8 cellular contexts compared by ENCODE assay signal in the genomic region with DNA sequence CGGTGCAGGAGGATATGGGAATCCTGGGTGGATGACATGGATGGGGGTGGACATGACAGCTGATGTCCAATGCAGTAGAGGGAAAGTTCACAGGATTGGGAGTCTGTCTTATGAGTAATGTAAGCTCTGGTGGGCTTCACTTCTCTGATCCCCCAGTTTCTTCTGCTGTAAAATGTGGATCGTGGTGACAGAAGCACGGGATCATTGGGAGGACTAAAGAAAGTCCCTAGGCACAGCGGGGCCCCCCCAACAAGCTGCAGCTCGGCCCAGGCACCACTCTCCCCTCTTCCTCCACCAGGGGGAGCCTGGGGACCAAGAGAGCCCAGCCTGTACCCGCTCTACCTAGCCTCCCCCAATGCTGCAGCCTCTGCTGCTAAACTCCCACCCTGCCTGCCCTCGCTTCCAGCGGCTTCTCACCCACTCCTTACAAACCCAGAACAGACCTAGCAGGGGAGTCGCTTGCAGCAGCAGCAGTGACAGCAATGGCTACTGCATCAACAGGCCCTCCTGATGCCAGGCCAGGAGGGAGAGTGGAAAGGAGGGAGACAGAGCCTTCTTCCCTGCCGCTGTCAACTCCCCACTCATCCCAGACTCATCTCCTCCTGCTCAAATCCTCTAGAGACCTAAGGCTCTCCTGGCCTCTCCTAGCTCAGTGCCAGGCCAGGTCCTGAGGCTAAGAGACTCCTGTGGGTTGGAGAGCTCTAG. TPM values are rescaled to one million over a fixed set of nuclear protein-coding genes. Genes with fewer than 3 reads are reported as not detected.
DNase-seq lines count a peak whose midpoint lies in the region; ATAC-seq and TF ChIP-seq lines count a peak whose summit lies in the region.

No MANE protein-coding gene starts in this region.

- TF ChIP-seq CTCF in Panc1 (IDR thresholded peaks at IDR 0.05) (peak; percentile 91), fibroblast of the aortic adventitia (IDR thresholded peaks at IDR 0.05; ENCODE audit: insufficient read depth, low read length) (peak; percentile 94), thoracic aorta (IDR thresholded peaks at IDR 0.05) (peak; percentile 75)

- H3K36me3 Mint-ChIP-seq in activated T-helper 2 cell treated with anti-CD3 and anti-CD28 coated beads, Interferon-gamma antibody, Interleukin-2, Interleukin-4, amounts not matched to agents 10 μg/mL and 5 μg/mL and 100 μg/mL, durations not matched to agents 14 hours and 24 hours and 36 hours (ENCODE audit: low read depth), result no peaks in the 10 kb centered on the region

- peaks cover 15% of the 10 kb centered on the region for H3K4me1 Mint-ChIP-seq in activated T-helper 2 cell treated with anti-CD3 and anti-CD28 coated beads, Interferon-gamma antibody, Interleukin-2, Interleukin-4, amounts not matched to agents 10 μg/mL and 5 μg/mL and 100 μg/mL, durations not matched to agents 14 hours and 24 hours and 36 hours (ENCODE audit: low read depth)

- H3K4me3 ChIP-seq in Panc1 (ENCODE audit: low read depth in 2 of 2, low read length in 2 of 2) (no peak overlapping the region), fibroblast of the aortic adventitia (ENCODE audit: low read depth, low read length) (no peak overlapping the region), thoracic aorta (no peak overlapping the region)

- in situ Hi-C loops in Panc1 (cut with HindIII; ENCODE audit: low pct_unique_long_range_greater_than_20kb, low sequenced_read_pairs), result no loop called here

- intact Hi-C loops in Panc1 (cut with micrococcal nuclease; ENCODE audit: unreplicated experiment), result loop anchor here (2.0 kb wide), 1 partner anchor 117 kb away; the partner anchor contains the start of gene HSD17B10
- intact Hi-C loops in activated T-helper 2 cell treated with anti-CD3 and anti-CD28 coated beads, Interferon-gamma antibody, Interleukin-2, Interleukin-4, amounts not matched to agents 10 μg/mL and 5 μg/mL and 100 μg/mL, durations not matched to agents 14 hours and 24 hours and 36 hours (cut with micrococcal nuclease), result loop anchor here (1.0 to 10.0 kb wide), 3 partner anchors 57 to 165 kb away; no protein-coding TSS in a partner anchor

- H3K27ac ChIP-seq in Panc1 (ENCODE audit: low read length), result no peak overlapping the region
- no peak overlapping the region for H3K27ac ChIP-seq in thoracic aorta

- H3K27ac Mint-ChIP-seq in activated T-helper 2 cell treated with anti-CD3 and anti-CD28 coated beads, Interferon-gamma antibody, Interleukin-2, Interleukin-4, amounts not matched to agents 10 μg/mL and 5 μg/mL and 100 μg/mL, durations not matched to agents 14 hours and 24 hours and 36 hours, result no peak overlapping the region

- peak; percentile 9 for DNase-seq in NK-92 treated with Interleukin-12 subunit alpha and Interleukin-12 subunit beta, amount 100 ng/mL, for 24 hours (lab: John Stamatoyannopoulos, UW)
- DNase-seq in NK-92 (lab: John Stamatoyannopoulos, UW; ENCODE audit: unreplicated experiment) (no peak), Panc1 (ENCODE audit: low read depth, low spot score) (no peak), fibroblast of the aortic adventitia (ENCODE audit: low read depth) (peak; percentile 57), occipital lobe (lab: John Stamatoyannopoulos, UW) (peak; percentile 49), thoracic aorta (ENCODE audit: low spot score) (peak; percentile 9)
- peak; percentile 37 for DNase-seq in activated T-helper 2 cell treated with anti-CD3 and anti-CD28 coated beads, Interferon-gamma antibody, Interleukin-2, Interleukin-4, amounts not matched to agents 10 μg/mL and 5 μg/mL and 100 μg/mL, durations not matched to agents 14 hours and 24 hours and 36 hours (ENCODE audit: low spot score)

- H3K27me3 ChIP-seq in Panc1 (ENCODE audit: control insufficient read depth, insufficient read depth, low read length) (no peaks in the 10 kb centered on the region; the same call in none of the 2 replicates), thoracic aorta (replicated peaks; ENCODE audit: insufficient read depth) (no peaks in the 10 kb centered on the region)

- POLR2A ChIA-PET in Panc1 (lab: Charles Lee), result no interaction called here

- H3K4me1 ChIP-seq in Panc1 (ENCODE audit: control insufficient read depth, insufficient read depth, low read length), result peaks cover 4% of the 10 kb centered on the region
- peaks cover 0 to 17% of the 10 kb centered on the region in 2 donors for H3K4me1 ChIP-seq in thoracic aorta (ENCODE audit: control insufficient read depth in 1 of 2, low read depth in 2 of 2)

- H3K9me3 ChIP-seq in Panc1 (ENCODE audit: control insufficient read depth, insufficient read depth, low read depth, low read length) (no peaks in the 10 kb centered on the region), thoracic aorta (no peaks in the 10 kb centered on the region)

- peak; percentile 83 for ATAC-seq in HG03342 (IDR thresholded peaks at IDR 0.05; ENCODE audit: unreplicated experiment)
- peak; percentile 71 for ATAC-seq in Panc1
- ATAC-seq in thoracic aorta (ENCODE audit: insufficient number of reproducible peaks, low FRiP score, low read depth), result no peak

- CTCF ChIA-PET in Panc1 (lab: Charles Lee), result interaction anchor here (0.6 to 1.4 kb wide), 3 partner anchors 50 to 128 kb away, joined by 3 to 5 read pairs (median 4); no protein-coding TSS in a partner anchor

- peaks cover 37% of the 10 kb centered on the region for H3K27me3 Mint-ChIP-seq in activated T-helper 2 cell treated with anti-CD3 and anti-CD28 coated beads, Interferon-gamma antibody, Interleukin-2, Interleukin-4, amounts not matched to agents 10 μg/mL and 5 μg/mL and 100 μg/mL, durations not matched to agents 14 hours and 24 hours and 36 hours (ENCODE audit: low read depth)

- no peak overlapping the region for H3K4me3 Mint-ChIP-seq in activated T-helper 2 cell treated with anti-CD3 and anti-CD28 coated beads, Interferon-gamma antibody, Interleukin-2, Interleukin-4, amounts not matched to agents 10 μg/mL and 5 μg/mL and 100 μg/mL, durations not matched to agents 14 hours and 24 hours and 36 hours (ENCODE audit: low read depth)

- BruUV-seq in Panc1 (replicated peaks; lab: Mats Ljungman, UMichigan), result no TSS peak

- no peaks in the 10 kb centered on the region for H3K36me3 ChIP-seq in Panc1 (ENCODE audit: control insufficient read depth, insufficient read depth, low read length)
- H3K36me3 ChIP-seq in thoracic aorta, result no peaks in the 10 kb centered on the region

- H3K9me3 Mint-ChIP-seq in activated T-helper 2 cell treated with anti-CD3 and anti-CD28 coated beads, Interferon-gamma antibody, Interleukin-2, Interleukin-4, amounts not matched to agents 10 μg/mL and 5 μg/mL and 100 μg/mL, durations not matched to agents 14 hours and 24 hours and 36 hours, result no peaks in the 10 kb centered on the region

RNA-seq across cellular contexts. Expression of gene IQSEC2, which starts 36.1 kb away (rescaled TPM):
- total RNA-seq in Panc1 (2021; ENCODE audit: unreplicated experiment) (38.8 TPM), fibroblast of the aortic adventitia (ENCODE audit: low replicate concordance) (3.6 and 5.6 TPM in 2 replicates), occipital lobe (8.6 TPM), thoracic aorta (10 to 100 TPM; 12.2 to 21.1 TPM)
- 50.7 TPM for polyA plus RNA-seq in Panc1 (2012; ENCODE audit: insufficient read length)
- 0.14 and 0.21 TPM in 2 replicates for total RNA-seq in activated T-helper 2 cell treated with anti-CD3 and anti-CD28 coated beads, Interferon-gamma antibody, Interleukin-2, Interleukin-4, amounts not matched to agents 10 μg/mL and 5 μg/mL and 100 μg/mL, durations not matched to agents 14 hours and 24 hours and 36 hours

Comparison
In these comparisons a context has a peak if more than half of its experiments do, and no peak if none do; other contexts are left out.
1. DNase-seq: peak in NK-92 treated with Interleukin-12 subunit alpha and Interleukin-12 subunit beta, amount 100 ng/mL, for 24 hours (single experiment), activated T-helper 2 cell treated with anti-CD3 and anti-CD28 coated beads, Interferon-gamma antibody, Interleukin-2, Interleukin-4, amounts not matched to agents 10 μg/mL and 5 μg/mL and 100 μg/mL, durations not matched to agents 14 hours and 24 hours and 36 hours (single experiment), fibroblast of the aortic adventitia (single experiment), occipital lobe (single experiment) and thoracic aorta (single experiment); none in NK-92 (single experiment) and Panc1 (single experiment).
2. Peak in every context shown above with its lines, with median percentiles within 50 percentile points of each other: CTCF ChIP-seq.